In genomic region chr19:52981329-52981728, GRCh38 we compare ENCODE assay signal across 20 cellular contexts. TPM values are rescaled to one million over a fixed set of nuclear protein-coding genes. Genes with fewer than 3 reads are reported as not detected.
DNase-seq lines count a peak whose midpoint lies in the region; ATAC-seq, FAIRE-seq and TF ChIP-seq lines count a peak whose summit lies in the region.
"Had no signal": no experiment of that assay in that cellular context is flagged by ENCODE, and none has a peak within 500 bp of the region (broad histone marks: within the 10 kb centered on the region; RNA-seq: fewer than 3 reads in every experiment).

No MANE protein-coding gene starts in this region.

- H3K23me2 ChIP-seq in H9 (ENCODE audit: insufficient read length, low read depth, low read length, poor library complexity, severe bottlenecking), result no peaks in the 10 kb centered on the region

- H3K23ac ChIP-seq in H9 (ENCODE audit: insufficient read length, low read depth, low read length), result no peak overlapping the region

- intact Hi-C loops in pancreas (cut with DNase I), result no loop called here

- no peak overlapping the region for H3K4ac ChIP-seq in H9 (ENCODE audit: low read depth, low read length)

- TF ChIP-seq CTCF in H9 (conservative IDR thresholded peaks at IDR 0.05) (peak; percentile 28; the same call in 2 of the 3 replicates), pancreas (IDR thresholded peaks at IDR 0.05) (no peak)

- no peak overlapping the region for H3K4me2 ChIP-seq in H9 (ENCODE audit: insufficient read depth, insufficient read length, low read length)

- no peak overlapping the region for H2BK5ac ChIP-seq in H9 (ENCODE audit: insufficient read length, low read length)

- H2BK20ac ChIP-seq in H9 (ENCODE audit: low read depth, low read length, poor library complexity, severe bottlenecking), result no peak overlapping the region

- no peak overlapping the region for H3K56ac ChIP-seq in H9 (ENCODE audit: insufficient read length, low read depth, low read length)

- no peak overlapping the region for H2BK15ac ChIP-seq in H9 (ENCODE audit: low read depth, low read length)

- H3K27me3 Mint-ChIP-seq in H9 (ENCODE audit: low read depth), result no peaks in the 10 kb centered on the region; the same call in 1 of the 2 replicates
- H3K27me3 Mint-ChIP-seq: CD4-positive, CD25-positive, alpha-beta regulatory T cell; CD8-positive, alpha-beta memory T cell had no signal

- peaks cover 3% of the 10 kb centered on the region in 2 experiments; a peak in 4 of 5 replicates for H3K9me3 Mint-ChIP-seq in H9

- WGBS in H9 (ENCODE audit: extremely low coverage, insufficient read length, low lambda C conversion rate), result no CpG with 5 or more reads among the region's 4 CpGs
- WGBS in pancreas, 2 donors, result 44 to 49% methylated on average over 4 of the region's 4 CpGs

- no peak overlapping the region for H3K9ac ChIP-seq in H9 (ENCODE audit: extremely low read depth, insufficient read length, low read length)

- H4K5ac ChIP-seq in H9 (ENCODE audit: insufficient read length, low read depth, low read length), result no peak overlapping the region

- H2AFZ ChIP-seq in H9 (ENCODE audit: low read length), result no peak overlapping the region

- H3K27ac ChIP-seq in H9 (ENCODE audit: insufficient read length, low read depth, low read length), result no peak overlapping the region
- no peak overlapping the region for H3K27ac ChIP-seq in pancreas
- H3K27ac ChIP-seq: HL-60 had no signal

- H4K20me1 ChIP-seq in H9 (ENCODE audit: control insufficient read depth, insufficient read depth, insufficient read length), result no peaks in the 10 kb centered on the region

- no peaks in the 10 kb centered on the region for H3K4me1 ChIP-seq in H9 (ENCODE audit: insufficient read depth, low read length)
- H3K4me1 ChIP-seq in pancreas, result no peaks in the 10 kb centered on the region
- H3K4me1 ChIP-seq: BE2C, HAP-1 had no signal

- H3K4me1 Mint-ChIP-seq in H9, result peaks cover 5 to 9% of the 10 kb centered on the region in 2 experiments; a peak in 3 of 4 replicates
- H3K4me1 Mint-ChIP-seq: CD8-positive, alpha-beta memory T cell had no signal

- H3T11ph ChIP-seq in H9 (ENCODE audit: low read length), result no peak overlapping the region

- ATAC-seq in GM19023 (IDR thresholded peaks at IDR 0.05; ENCODE audit: unreplicated experiment) (no peak), pancreas (no peak)

- no peak overlapping the region for H3K14ac ChIP-seq in H9 (ENCODE audit: insufficient read depth, low read length)

- H2BK120ac ChIP-seq in H9 (ENCODE audit: low read depth, low read length, poor library complexity, severe bottlenecking), result no peak overlapping the region

- peak; percentile 39 for DNase-seq in H9
- peak; percentile 73 for DNase-seq in cerebellar cortex (ENCODE audit: low spot score)
- DNase-seq in mesenteric fat pad (ENCODE audit: low spot score), result peak; percentile 64
- no peak for DNase-seq in NAMALWA (ENCODE audit: low spot score)
- no peak for DNase-seq in NK-92 treated with Interleukin-12 subunit alpha and Interleukin-12 subunit beta, amount 100 ng/mL, for 24 hours (lab: John Stamatoyannopoulos, UW)
- no peak for DNase-seq in pancreas
- DNase-seq: ACHN; BE2C; CD4-positive, CD25-positive, alpha-beta regulatory T cell; CD8-positive, alpha-beta memory T cell; COR-L47; GF-D8 had no signal

- H3K79me2 ChIP-seq in H9 (ENCODE audit: insufficient read depth, low read length), result no peaks in the 10 kb centered on the region

- no peaks in the 10 kb centered on the region for H3K36me3 ChIP-seq in pancreas
- H3K36me3 ChIP-seq: BE2C, HAP-1 had no signal

- no peaks in the 10 kb centered on the region for H3K79me1 ChIP-seq in H9 (ENCODE audit: insufficient read depth, low read depth, low read length, poor library complexity, severe bottlenecking)

- H3K4me3 Mint-ChIP-seq in H9, result no peak overlapping the region
- H3K4me3 Mint-ChIP-seq: CD8-positive, alpha-beta memory T cell had no signal

- H3K27ac Mint-ChIP-seq in H9, result peak overlapping the region in 1 of 3 experiments; percentile 78; a peak in 1 of 7 replicates

- H3K27me3 ChIP-seq in H9 (ENCODE audit: insufficient read depth, low read length), result no peaks in the 10 kb centered on the region
- no peaks in the 10 kb centered on the region for H3K27me3 ChIP-seq in pancreas
- H3K27me3 ChIP-seq: BE2C had no signal

- H3K18ac ChIP-seq in H9 (ENCODE audit: insufficient read length, low read depth, low read length), result no peak overlapping the region

- H2AK5ac ChIP-seq in H9 (ENCODE audit: insufficient read length, low read length), result no peak overlapping the region

- FAIRE-seq in pancreas (lab: Jason Lieb, UNC), result no peak
- FAIRE-seq: A204.1, D721Med, H1 had no signal

- no peak overlapping the region for H4K91ac ChIP-seq in H9 (ENCODE audit: insufficient read length, low read depth, low read length)

- H3K4me3 ChIP-seq in pancreas, result no peak overlapping the region
- H3K4me3 ChIP-seq: HAP-1 had no signal

- peaks cover 15 to 18% (median 16%) of the 10 kb centered on the region in 3 experiments; a peak in 5 of 7 replicates for H3K36me3 Mint-ChIP-seq in H9 (ENCODE audit: insufficient read depth in 1 of 3, low read depth in 3 of 3)

- no peak overlapping the region for H4K8ac ChIP-seq in H9 (replicated peaks; ENCODE audit: insufficient read length, low read depth, low read length)

- no peak overlapping the region for H2BK12ac ChIP-seq in H9 (ENCODE audit: insufficient read length, low read depth, low read length)

- H3K9me3 ChIP-seq in H9 (ENCODE audit: control insufficient read depth, low read depth, low read length) (peaks cover 8% of the 10 kb centered on the region), pancreas (no peaks in the 10 kb centered on the region)
- H3K9me3 ChIP-seq: BE2C, HAP-1 had no signal

RNA-seq across cellular contexts. Expression of gene ZNF816, which starts 18.6 kb away (rescaled TPM):
- 14.0 and 15.1 TPM in 2 replicates for total RNA-seq in H9 (2021)
- 4.8 TPM for total RNA-seq in mesenteric fat pad
- 10 to 100 TPM in 1 of 6 donors, 1 to 10 TPM in 5; 3.6 to 12.1 (median 5.7) TPM for total RNA-seq in pancreas
- 1 to 10 TPM; 3.2 to 4.1 TPM for polyA plus RNA-seq in pancreas
- total RNA-seq: HT1080 had no signal

RNA-seq across cellular contexts. Expression of gene ERVV-1, which starts 32.4 kb away (rescaled TPM):
- not detected in 2 replicates for total RNA-seq in H9 (2021)
- not detected for total RNA-seq in mesenteric fat pad
- not detected for total RNA-seq in pancreas
- not detected for polyA plus RNA-seq in pancreas
- total RNA-seq: CD4-positive, CD25-positive, alpha-beta regulatory T cell; CD8-positive, alpha-beta memory T cell; Daoy; H1; HT1080 had no signal
- polyA plus RNA-seq: CD4-positive, CD25-positive, alpha-beta regulatory T cell; CD8-positive, alpha-beta memory T cell; H1 had no signal

RNA-seq across cellular contexts. Expression of gene ZNF888, which starts 58.1 kb away (rescaled TPM):
- total RNA-seq in H9 (2021), result 12.1 and 13.4 TPM in 2 replicates
- 2.6 TPM for total RNA-seq in mesenteric fat pad
- total RNA-seq in pancreas, result 10 to 100 TPM in 1 of 6 donors, 1 to 10 TPM in 5; 4.0 to 10.8 (median 4.8) TPM
- polyA plus RNA-seq in pancreas, result 10 to 100 TPM in 1 of 2 donors, 1 to 10 TPM in 1; 5.8 to 10.5 TPM
- total RNA-seq: HT1080 had no signal

Comparison
In these comparisons a context has a peak if more than half of its experiments do, and no peak if none do; other contexts are left out.
1. DNase-seq: peak in H9 (single experiment), cerebellar cortex (single experiment) and mesenteric fat pad (single experiment); none in NAMALWA (single experiment), NK-92 treated with Interleukin-12 subunit alpha and Interleukin-12 subunit beta, amount 100 ng/mL, for 24 hours (single experiment) and pancreas (0 of 6).